Comparison of ENCODE assay signal across 18 cellular contexts in the genomic region with DNA sequence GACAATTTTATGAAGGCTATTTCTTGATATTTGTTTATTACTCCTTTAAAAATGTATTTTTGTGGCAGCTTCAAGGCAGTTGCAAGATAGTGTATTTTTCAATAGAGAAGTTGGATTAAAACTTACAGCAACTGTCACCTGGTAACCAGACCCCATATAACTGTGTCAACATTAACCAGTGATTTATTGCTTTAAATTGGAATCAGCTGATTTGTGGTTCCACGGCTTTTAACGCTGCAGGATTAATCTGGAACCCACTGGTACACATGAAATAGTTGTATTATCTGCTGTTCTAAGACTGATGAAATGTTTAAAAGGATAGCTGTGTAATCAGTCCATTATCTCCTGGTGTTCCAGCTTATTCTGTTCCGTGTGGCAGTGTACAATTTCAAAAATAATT.
DNase-seq lines count a peak whose midpoint lies in the region; ATAC-seq and TF ChIP-seq lines count a peak whose summit lies in the region.
"Had no signal": no experiment of that assay in that cellular context is flagged by ENCODE, and none has a peak within 500 bp of the region (broad histone marks: within the 10 kb centered on the region; RNA-seq: fewer than 3 reads in every experiment).

No MANE protein-coding gene starts in this region.

- no peaks in the 10 kb centered on the region for H3K9me3 ChIP-seq in smooth muscle cell (replicated peaks; ENCODE audit: low read depth)
- H3K9me3 ChIP-seq in Karpas-422 (ENCODE audit: low read length), result no peaks in the 10 kb centered on the region
- H3K9me3 ChIP-seq: gastrocnemius medialis had no signal

- no peaks in the 10 kb centered on the region for H3K9me2 ChIP-seq in Karpas-422 (replicated peaks; ENCODE audit: insufficient read depth, low read length)

- H3K4me1 ChIP-seq in smooth muscle cell (ENCODE audit: low read depth) (no peaks in the 10 kb centered on the region), Karpas-422 (ENCODE audit: low read length) (peaks cover 10% of the 10 kb centered on the region)
- H3K4me1 ChIP-seq: breast epithelium had no signal

- H4K20me1 ChIP-seq in smooth muscle cell (ENCODE audit: low read depth), result no peaks in the 10 kb centered on the region
- no peaks in the 10 kb centered on the region for H4K20me1 ChIP-seq in Karpas-422 (ENCODE audit: insufficient read depth, low read depth, low read length)

- H3K4me1 Mint-ChIP-seq in activated T-cell treated with anti-CD3 and anti-CD28 coated beads, Interleukin-2, amount 50 U/mL, for 72 hours (ENCODE audit: low read depth), result peaks cover 98% of the 10 kb centered on the region
- H3K4me1 Mint-ChIP-seq in central memory CD8-positive, alpha-beta T cell, result peaks cover 97% of the 10 kb centered on the region

- TF ChIP-seq CTCF in smooth muscle cell (IDR thresholded peaks at IDR 0.05; ENCODE audit: borderline replicate concordance, insufficient read depth, poor library complexity, severe bottlenecking) (no peak), brain microvascular endothelial cell (IDR thresholded peaks at IDR 0.05; ENCODE audit: low read depth, low read length, missing control alignments) (no peak)

- H3K79me2 ChIP-seq in smooth muscle cell (ENCODE audit: low read depth) (no peaks in the 10 kb centered on the region), Karpas-422 (ENCODE audit: low read length) (no peaks in the 10 kb centered on the region)

- H3K36me3 ChIP-seq in smooth muscle cell (ENCODE audit: low read depth) (no peaks in the 10 kb centered on the region), brain microvascular endothelial cell (replicated peaks) (no peaks in the 10 kb centered on the region), Karpas-422 (ENCODE audit: insufficient read depth, low read length) (no peaks in the 10 kb centered on the region)
- H3K36me3 ChIP-seq: breast epithelium, gastrocnemius medialis had no signal

- peak overlapping the region in 1 of 2 donors; percentile 86 for H3K4me3 Mint-ChIP-seq in activated T-cell treated with anti-CD3 and anti-CD28 coated beads, Interleukin-2, amount 50 U/mL, for 72 hours
- H3K4me3 Mint-ChIP-seq in central memory CD8-positive, alpha-beta T cell, result peak overlapping the region; percentile 56
- H3K4me3 Mint-ChIP-seq: endodermal cell, type B pancreatic cell had no signal

- in situ Hi-C loops in brain microvascular endothelial cell (cut with HindIII; ENCODE audit: low pct_ligation_motif_present, low sequenced_read_pairs), result no loop called here

- H3K36me3 Mint-ChIP-seq in activated T-cell treated with anti-CD3 and anti-CD28 coated beads, Interleukin-2, amount 50 U/mL, for 72 hours (ENCODE audit: insufficient read depth in 2 of 2), result peaks cover 9 to 47% of the 10 kb centered on the region in 2 donors
- peaks cover 92% of the 10 kb centered on the region for H3K36me3 Mint-ChIP-seq in central memory CD8-positive, alpha-beta T cell (ENCODE audit: insufficient read depth)

- H3K27ac ChIP-seq in smooth muscle cell (ENCODE audit: low read depth) (no peak overlapping the region), brain microvascular endothelial cell (no peak overlapping the region), Karpas-422 (ENCODE audit: low read length) (no peak overlapping the region)
- H3K27ac ChIP-seq: breast epithelium, gastrocnemius medialis had no signal

- H3K9ac ChIP-seq in smooth muscle cell (ENCODE audit: low read depth), result no peak overlapping the region
- no peak overlapping the region for H3K9ac ChIP-seq in Karpas-422 (ENCODE audit: low read length)

- WGBS in smooth muscle cell (ENCODE audit: low lambda C conversion rate), result 18% methylated on average over 3 of the region's 3 CpGs

- H3K27me3 ChIP-seq in smooth muscle cell (ENCODE audit: low read depth) (peaks cover 9% of the 10 kb centered on the region), brain microvascular endothelial cell (replicated peaks) (no peaks in the 10 kb centered on the region), Karpas-422 (ENCODE audit: low read length) (peaks cover 4% of the 10 kb centered on the region; the same call in 1 of the 2 replicates)
- H3K27me3 ChIP-seq: breast epithelium, gastrocnemius medialis had no signal

- no peaks in the 10 kb centered on the region for H3K27me3 Mint-ChIP-seq in activated T-cell treated with anti-CD3 and anti-CD28 coated beads, Interleukin-2, amount 50 U/mL, for 72 hours (ENCODE audit: low read depth)
- H3K27me3 Mint-ChIP-seq in central memory CD8-positive, alpha-beta T cell, result no peaks in the 10 kb centered on the region

- no peaks in the 10 kb centered on the region for H3F3A ChIP-seq in smooth muscle cell (ENCODE audit: low read depth)

- H3K9me3 Mint-ChIP-seq in activated T-cell treated with anti-CD3 and anti-CD28 coated beads, Interleukin-2, amount 50 U/mL, for 72 hours, result no peaks in the 10 kb centered on the region
- no peaks in the 10 kb centered on the region for H3K9me3 Mint-ChIP-seq in central memory CD8-positive, alpha-beta T cell
- H3K9me3 Mint-ChIP-seq: endodermal cell, type B pancreatic cell had no signal

- no peak overlapping the region for H2AFZ ChIP-seq in smooth muscle cell (ENCODE audit: low read depth)
- no peak overlapping the region for H2AFZ ChIP-seq in Karpas-422 (ENCODE audit: low read length)

- peak overlapping the region; percentile 95 for H3K27ac Mint-ChIP-seq in activated T-cell treated with anti-CD3 and anti-CD28 coated beads, Interleukin-2, amount 50 U/mL, for 72 hours
- peak overlapping the region; percentile 86 for H3K27ac Mint-ChIP-seq in central memory CD8-positive, alpha-beta T cell (ENCODE audit: low read depth)
- H3K27ac Mint-ChIP-seq: endodermal cell, progenitor cell of endocrine pancreas, type B pancreatic cell had no signal

- ATAC-seq in activated T-cell treated with anti-CD3 and anti-CD28 coated beads, Interleukin-2, amount 50 U/mL, for 72 hours (replicated peaks in 1 of 2), result no peak
- ATAC-seq in central memory CD8-positive, alpha-beta T cell (replicated peaks; ENCODE audit: extremely low read depth, poor library complexity, severe bottlenecking), result no peak
- ATAC-seq: PC-3 had no signal

- H3K4me3 ChIP-seq in smooth muscle cell (no peak overlapping the region), brain microvascular endothelial cell (ENCODE audit: low read depth, low read length) (no peak overlapping the region), Karpas-422 (ENCODE audit: low read length) (no peak overlapping the region)
- H3K4me3 ChIP-seq: breast epithelium, gastrocnemius medialis had no signal

- DNase-seq in activated T-cell treated with anti-CD3 and anti-CD28 coated beads, Interleukin-2, amount 50 U/mL, for 72 hours, result no peak
- DNase-seq in activated T-cell treated with anti-CD3 and anti-CD28 coated beads for 4 hours (no peak), NCI-H146 treated with DMSO at 0.1 percent for 48 hours (lab: John Stamatoyannopoulos, UW; ENCODE audit: unreplicated experiment) (peak; percentile 38), smooth muscle cell (lab: John Stamatoyannopoulos, UW; ENCODE audit: unreplicated experiment) (no peak), NCI-H226 (no peak), brain microvascular endothelial cell (no peak), Karpas-422 (no peak)
- no peak for DNase-seq in central memory CD8-positive, alpha-beta T cell (ENCODE audit: low spot score in 2 of 2)
- DNase-seq: activated effector memory CD4-positive, alpha-beta T cell treated with Interleukin-2 at 50 U/mL for 16 hours; DMS79 treated with DMSO at 0.1 percent for 48 hours; endodermal cell; gastrocnemius medialis; NCI-H2227 treated with DMSO at 0.1 percent for 48 hours; PC-3; stimulated activated CD4-positive, alpha-beta T cell treated with anti-CD3 and anti-CD28 coated beads, Interleukin-15, amount 100 ng/mL, for 24 hours had no signal

- H3K4me2 ChIP-seq in smooth muscle cell (peak overlapping the region; percentile 57), Karpas-422 (ENCODE audit: low read depth, low read length, poor library complexity, severe bottlenecking) (no peak overlapping the region)
